ENCODE assay signal across 1 cellular context in genomic region chr2:61181382-61182058, GRCh38.
TF ChIP-seq lines count a peak whose summit lies in the region.

No MANE protein-coding gene starts in this region.

TF ChIP-seq in SK-N-SH treated with all-trans-retinoic acid at 6 μM for 48 hours, 23 proteins besides CTCF, POLR2A, EP300 and RAD21 (continued from another document):
- TF ChIP-seq POU6F1 (CRISPR knock-in tag; IDR thresholded peaks at IDR 0.05; ENCODE audit: borderline replicate concordance, low read depth) (no peak), TCF4 (CRISPR knock-in tag; IDR thresholded peaks at IDR 0.05; ENCODE audit: borderline replicate concordance) (no peak), CSRNP3 (CRISPR knock-in tag; IDR thresholded peaks at IDR 0.05) (no peak), TOX (CRISPR knock-in tag; IDR thresholded peaks at IDR 0.05; ENCODE audit: borderline replicate concordance) (no peak), ISL1 (CRISPR knock-in tag; IDR thresholded peaks at IDR 0.05) (no peak), SNAI2 (CRISPR knock-in tag; IDR thresholded peaks at IDR 0.05) (no peak)
- TF ChIP-seq, protein P1, sequence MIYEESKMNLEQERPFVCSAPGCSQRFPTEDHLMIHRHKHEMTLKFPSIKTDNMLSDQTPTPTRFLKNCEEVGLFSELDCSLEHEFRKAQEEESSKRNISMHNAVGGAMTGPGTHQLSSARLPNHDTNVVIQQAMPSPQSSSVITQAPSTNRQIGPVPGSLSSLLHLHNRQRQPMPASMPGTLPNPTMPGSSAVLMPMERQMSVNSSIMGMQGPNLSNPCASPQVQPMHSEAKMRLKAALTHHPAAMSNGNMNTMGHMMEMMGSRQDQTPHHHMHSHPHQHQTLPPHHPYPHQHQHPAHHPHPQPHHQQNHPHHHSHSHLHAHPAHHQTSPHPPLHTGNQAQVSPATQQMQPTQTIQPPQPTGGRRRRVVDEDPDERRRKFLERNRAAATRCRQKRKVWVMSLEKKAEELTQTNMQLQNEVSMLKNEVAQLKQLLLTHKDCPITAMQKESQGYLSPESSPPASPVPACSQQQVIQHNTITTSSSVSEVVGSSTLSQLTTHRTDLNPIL (CRISPR knock-in tag; IDR thresholded peaks at IDR 0.05; ENCODE audit: low read depth): no peak
